ENCODE assay signal across 8 cellular contexts in the genomic region with DNA sequence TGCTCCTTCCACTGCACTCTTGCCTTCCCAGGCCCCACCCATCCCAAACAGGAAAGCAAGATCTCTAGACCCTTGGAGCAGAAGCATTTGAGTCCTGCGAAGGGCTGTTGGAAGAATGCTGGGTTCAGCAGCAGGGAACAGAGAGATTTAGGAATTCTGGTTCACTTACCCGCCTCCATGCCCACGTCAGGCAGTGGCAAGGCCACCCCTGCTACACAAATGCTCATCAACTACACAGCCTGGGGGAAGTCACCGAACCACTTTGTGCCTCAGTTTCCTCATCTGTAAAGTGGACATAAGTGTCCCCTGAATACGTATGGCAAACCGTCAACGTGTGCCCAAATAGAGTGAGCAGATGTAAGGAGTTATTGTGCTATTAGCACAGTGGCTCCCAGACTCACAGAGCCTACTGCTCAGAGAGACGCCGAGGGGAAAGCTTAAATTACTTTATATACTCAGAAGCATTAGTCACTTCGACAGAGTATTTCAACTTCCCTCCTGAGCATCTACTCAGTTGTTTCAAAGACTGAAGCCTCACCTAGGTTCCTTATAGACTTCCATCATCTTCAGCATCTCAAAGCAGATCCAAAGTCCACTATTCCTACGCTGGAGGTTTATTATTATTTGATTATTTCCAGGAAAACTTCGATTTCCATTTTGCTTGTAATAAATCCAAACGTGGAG. TPM values are rescaled to one million over a fixed set of nuclear protein-coding genes. Genes with fewer than 3 reads are reported as not detected.
DNase-seq lines count a peak whose midpoint lies in the region; ATAC-seq and TF ChIP-seq lines count a peak whose summit lies in the region.

No MANE protein-coding gene starts in this region.

- ATAC-seq in Right ventricle myocardium superior (ENCODE audit: poor library complexity): no peak
- no peak for ATAC-seq in HG02623 (IDR thresholded peaks at IDR 0.05; ENCODE audit: unreplicated experiment)

- no peak for TF ChIP-seq EP300 in transverse colon (IDR thresholded peaks at IDR 0.05; ENCODE audit: low read depth)

- peak overlapping the region; percentile 89 for H3K4me3 ChIP-seq in cardiac muscle cell
- peak overlapping the region; percentile 29 to 65 (median 44) for H3K4me3 ChIP-seq in transverse colon

- intact Hi-C loops in Right ventricle myocardium superior (cut with DNase I) (no loop called here), transverse colon (cut with DNase I; ENCODE audit: low total_unique reads) (no loop called here)
- intact Hi-C loops in activated T-helper 1 cell treated with anti-CD3 and anti-CD28 coated beads, Interleukin-12 subunit alpha, Interleukin-12 subunit beta, Interleukin-2, Interleukin-4 antibody, amounts not matched to agents 30 ng/mL and 10 ng/mL and 1 ng/mL, durations not matched to agents 14 hours and 24 hours and 36 hours (cut with micrococcal nuclease): no loop called here

- peaks cover 4% of the 10 kb centered on the region for H3K36me3 Mint-ChIP-seq in activated T-helper 1 cell treated with anti-CD3 and anti-CD28 coated beads, Interleukin-12 subunit alpha, Interleukin-12 subunit beta, Interleukin-2, Interleukin-4 antibody, amounts not matched to agents 30 ng/mL and 10 ng/mL and 1 ng/mL, durations not matched to agents 14 hours and 24 hours and 36 hours (ENCODE audit: low read depth)

- no peak for TF ChIP-seq CTCF in cardiac muscle cell (IDR thresholded peaks at IDR 0.05; ENCODE audit: low read depth, low read length)
- TF ChIP-seq CTCF in transverse colon (IDR thresholded peaks at IDR 0.05): no peak

- H3K27ac Mint-ChIP-seq in activated T-helper 1 cell treated with anti-CD3 and anti-CD28 coated beads, Interleukin-12 subunit alpha, Interleukin-12 subunit beta, Interleukin-2, Interleukin-4 antibody, amounts not matched to agents 30 ng/mL and 10 ng/mL and 1 ng/mL, durations not matched to agents 14 hours and 24 hours and 36 hours: peak overlapping the region; percentile 50

- no peaks in the 10 kb centered on the region for H3K4me1 Mint-ChIP-seq in activated T-helper 1 cell treated with anti-CD3 and anti-CD28 coated beads, Interleukin-12 subunit alpha, Interleukin-12 subunit beta, Interleukin-2, Interleukin-4 antibody, amounts not matched to agents 30 ng/mL and 10 ng/mL and 1 ng/mL, durations not matched to agents 14 hours and 24 hours and 36 hours (ENCODE audit: low read depth)

- H3K4me1 ChIP-seq in cardiac muscle cell (ENCODE audit: low read depth) (no peaks in the 10 kb centered on the region), transverse colon (peaks cover 0 to 12% (median 6%) of the 10 kb centered on the region in 4 donors)

- no peaks in the 10 kb centered on the region for H3K9me3 ChIP-seq in cardiac muscle cell (ENCODE audit: low read depth)
- H3K9me3 ChIP-seq in transverse colon: no peaks in the 10 kb centered on the region

- in situ Hi-C loops in transverse colon (cut with MboI; ENCODE audit: low pct_ligation_motif_present in 1 of 4, low pct_unique_long_range_greater_than_20kb in 1 of 4, low sequenced_read_pairs in 3 of 4): loop anchor here in 1 of 4 donors (25.0 kb wide), 1 partner anchor 89 kb away; no protein-coding TSS in a partner anchor

- no peak overlapping the region for H3K4me3 Mint-ChIP-seq in activated T-helper 1 cell treated with anti-CD3 and anti-CD28 coated beads, Interleukin-12 subunit alpha, Interleukin-12 subunit beta, Interleukin-2, Interleukin-4 antibody, amounts not matched to agents 30 ng/mL and 10 ng/mL and 1 ng/mL, durations not matched to agents 14 hours and 24 hours and 36 hours

- no peaks in the 10 kb centered on the region for H3K9me3 Mint-ChIP-seq in activated T-helper 1 cell treated with anti-CD3 and anti-CD28 coated beads, Interleukin-12 subunit alpha, Interleukin-12 subunit beta, Interleukin-2, Interleukin-4 antibody, amounts not matched to agents 30 ng/mL and 10 ng/mL and 1 ng/mL, durations not matched to agents 14 hours and 24 hours and 36 hours

- no peak for TF ChIP-seq POLR2A in transverse colon (IDR thresholded peaks at IDR 0.05)

- peaks cover 26% of the 10 kb centered on the region for H3K27me3 ChIP-seq in cardiac muscle cell
- no peaks in the 10 kb centered on the region for H3K27me3 ChIP-seq in layer of hippocampus (ENCODE audit: control insufficient read depth, insufficient read depth, low read length)
- peaks cover 36% of the 10 kb centered on the region for H3K27me3 ChIP-seq in transverse colon

- H3K27ac ChIP-seq in cardiac muscle cell: no peak overlapping the region
- peak overlapping the region; percentile 57 for H3K27ac ChIP-seq in layer of hippocampus (ENCODE audit: low read depth, low read length)
- H3K27ac ChIP-seq in transverse colon: peak overlapping the region; percentile 38 to 48 (median 42)

- WGBS in transverse colon (ENCODE audit: low coverage in 1 of 2), 2 donors: 46% methylated on average over 13 of the region's 13 CpGs; no CpG with 5 or more reads in 1 of the 2 donors

- H3K36me3 ChIP-seq in cardiac muscle cell: no peaks in the 10 kb centered on the region
- H3K36me3 ChIP-seq in transverse colon: no peaks in the 10 kb centered on the region

- peaks cover 20% of the 10 kb centered on the region for H3K27me3 Mint-ChIP-seq in activated T-helper 1 cell treated with anti-CD3 and anti-CD28 coated beads, Interleukin-12 subunit alpha, Interleukin-12 subunit beta, Interleukin-2, Interleukin-4 antibody, amounts not matched to agents 30 ng/mL and 10 ng/mL and 1 ng/mL, durations not matched to agents 14 hours and 24 hours and 36 hours (ENCODE audit: insufficient read depth)

- DNase-seq in cardiac muscle cell (ENCODE audit: low read depth in 1 of 2, low spot score in 1 of 2): no peak
- DNase-seq in Right ventricle myocardium superior: no peak
- DNase-seq in activated T-helper 1 cell treated with anti-CD3 and anti-CD28 coated beads, Interleukin-12 subunit alpha, Interleukin-12 subunit beta, Interleukin-2, Interleukin-4 antibody, amounts not matched to agents 30 ng/mL and 10 ng/mL and 1 ng/mL, durations not matched to agents 14 hours and 24 hours and 36 hours (ENCODE audit: low spot score): no peak
- DNase-seq in transverse colon: no peak
- DNase-seq in Ammon's horn (ENCODE audit: low spot score): no peak
- DNase-seq in HK-2 (ENCODE audit: unreplicated experiment): no peak

RNA-seq across cellular contexts. Expression of a gene that starts 0.9 kb away (rescaled TPM):
- total RNA-seq in cardiac muscle cell (52.4 and 54.5 TPM in 2 replicates), Right ventricle myocardium superior (55.1 TPM), transverse colon (10 to 100 TPM in 1 of 4 donors, 1 to 10 TPM in 2, under 1 TPM in 1; 0.40 to 25.1 (median 6.1) TPM)
- polyA plus RNA-seq in cardiac muscle cell: 24.4 and 27.3 TPM in 2 replicates
- 19.3 and 21.3 TPM in 2 replicates for total RNA-seq in activated T-helper 1 cell treated with anti-CD3 and anti-CD28 coated beads, Interleukin-12 subunit alpha, Interleukin-12 subunit beta, Interleukin-2, Interleukin-4 antibody, amounts not matched to agents 30 ng/mL and 10 ng/mL and 1 ng/mL, durations not matched to agents 14 hours and 24 hours and 36 hours

RNA-seq across cellular contexts. Expression of a gene that starts 34.4 kb away (rescaled TPM):
- total RNA-seq in cardiac muscle cell (37.3 and 60.7 TPM in 2 replicates), Right ventricle myocardium superior (11.8 TPM), transverse colon (10 to 100 TPM in 2 of 4 donors, 1 to 10 TPM in 2; 2.6 to 16.8 (median 10.6) TPM)
- 67.7 and 91.1 TPM in 2 replicates for polyA plus RNA-seq in cardiac muscle cell
- 26.1 and 27.3 TPM in 2 replicates for total RNA-seq in activated T-helper 1 cell treated with anti-CD3 and anti-CD28 coated beads, Interleukin-12 subunit alpha, Interleukin-12 subunit beta, Interleukin-2, Interleukin-4 antibody, amounts not matched to agents 30 ng/mL and 10 ng/mL and 1 ng/mL, durations not matched to agents 14 hours and 24 hours and 36 hours

RNA-seq across cellular contexts. Expression of a gene that starts 59.8 kb away (rescaled TPM):
- total RNA-seq in cardiac muscle cell (11.5 and 12.8 TPM in 2 replicates), Right ventricle myocardium superior (11.2 TPM), transverse colon (10 to 100 TPM; 10.6 to 42.8 (median 18.9) TPM)
- polyA plus RNA-seq in cardiac muscle cell: 23.9 and 37.8 TPM in 2 replicates
- 24.2 and 29.0 TPM in 2 replicates for total RNA-seq in activated T-helper 1 cell treated with anti-CD3 and anti-CD28 coated beads, Interleukin-12 subunit alpha, Interleukin-12 subunit beta, Interleukin-2, Interleukin-4 antibody, amounts not matched to agents 30 ng/mL and 10 ng/mL and 1 ng/mL, durations not matched to agents 14 hours and 24 hours and 36 hours
